ENCODE assay signal across 11 cellular contexts in the genomic region with DNA sequence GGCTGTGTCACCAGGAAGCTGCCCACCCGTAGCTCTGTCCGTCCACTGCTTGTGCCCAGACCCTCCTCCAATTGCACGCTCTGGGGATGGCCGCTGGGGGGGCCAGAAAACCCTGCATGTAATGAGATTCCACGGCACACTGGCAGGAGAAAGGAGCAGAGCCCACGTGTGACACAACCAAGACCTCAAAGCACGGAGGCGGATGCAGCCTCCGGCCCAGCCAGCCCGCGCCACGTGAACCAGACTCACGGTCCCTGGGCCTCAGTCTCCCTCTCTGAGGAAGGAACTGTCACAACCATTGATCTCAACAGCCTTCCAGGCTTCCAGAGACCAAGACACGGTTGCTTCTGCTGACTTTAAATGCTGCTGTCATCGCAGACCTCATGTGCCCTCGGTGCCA. TPM values are rescaled to one million over a fixed set of nuclear protein-coding genes. Genes with fewer than 3 reads are reported as not detected.
"Had no signal": no experiment of that assay in that cellular context is flagged by ENCODE, and none has a peak within 500 bp of the region (broad histone marks: within the 10 kb centered on the region; RNA-seq: fewer than 3 reads in every experiment).

No MANE protein-coding gene starts in this region.

- H3K4me3 Mint-ChIP-seq: H9, IgD-negative memory B cell had no signal

- H3K27ac ChIP-seq: GM23248, HL-60, KMS-11 had no signal

- H3K4me1 Mint-ChIP-seq: H9, IgD-negative memory B cell had no signal

- H3K36me3 Mint-ChIP-seq: IgD-negative memory B cell had no signal

- DNase-seq: GM23248, GOT3, H9, HCEC 1CT, KBM-7 had no signal

- H3K27ac Mint-ChIP-seq: H9, IgD-negative memory B cell had no signal

- ATAC-seq: HepG2 had no signal

- H3K4me3 ChIP-seq: GM23248 had no signal

RNA-seq across cellular contexts. Expression of a gene that starts 14.4 kb away (rescaled TPM):
- total RNA-seq: GM23248, H4, H9, HepG2, HT1080 had no signal
- polyA plus RNA-seq: GM23248, HepG2, IgD-negative memory B cell had no signal
